ENCODE assay signal across 26 cellular contexts in genomic region chr15:23853291-23853690, GRCh38.
"Had no signal": no experiment of that assay in that cellular context is flagged by ENCODE, and none has a peak within 500 bp of the region (broad histone marks: within the 10 kb centered on the region; RNA-seq: fewer than 3 reads in every experiment).

No MANE protein-coding gene starts in this region.

- H3K27ac ChIP-seq: esophagus squamous epithelium, gastrocnemius medialis, hepatocyte, left lung, ovary, psoas muscle, skin epidermis, spleen, suprapubic skin, transverse colon, upper lobe of right lung, uterus had no signal

- H3K9me3 ChIP-seq: esophagus squamous epithelium, left lung, ovary, psoas muscle, suprapubic skin, transverse colon, upper lobe of right lung, uterus had no signal

- DNase-seq: cortex of kidney; effector memory CD8-positive, alpha-beta T cell; erythroblast; esophagus squamous epithelium; foreskin fibroblast; gastrocnemius medialis; head of caudate nucleus; left cardiac atrium; left lung; mammary epithelial cell; natural killer cell; occipital lobe; ovary; posterior cingulate gyrus; psoas muscle; right cardiac atrium; spleen; stimulated activated CD4-positive, alpha-beta T cell treated with anti-CD3 and anti-CD28 coated beads, Interleukin-2, amount 100 ng/mL, for 48 hours; stimulated activated naive CD4-positive, alpha-beta T cell; stimulated activated naive CD8-positive, alpha-beta T cell treated with anti-CD3 and anti-CD28 coated beads, Interleukin-15, amount 100 ng/mL, for 72 hours; transverse colon; upper lobe of right lung; uterus had no signal

- H3K4me1 ChIP-seq: esophagus squamous epithelium, gastrocnemius medialis, left lung, psoas muscle, spleen, suprapubic skin, transverse colon, upper lobe of right lung, uterus had no signal

- H3K4me3 ChIP-seq: esophagus squamous epithelium, gastrocnemius medialis, hepatocyte, left lung, ovary, psoas muscle, skin epidermis, spleen, suprapubic skin, transverse colon, upper lobe of right lung, uterus had no signal

- H3K4me2 ChIP-seq: hepatocyte had no signal

- H3K36me3 ChIP-seq: esophagus squamous epithelium, gastrocnemius medialis, left lung, ovary, spleen, suprapubic skin, transverse colon, upper lobe of right lung, uterus had no signal

- H3K27me3 ChIP-seq: esophagus squamous epithelium, gastrocnemius medialis, hepatocyte, left lung, ovary, suprapubic skin, upper lobe of right lung, uterus had no signal

- ATAC-seq: effector memory CD8-positive, alpha-beta T cell; gastrocnemius medialis; left cardiac atrium; left lung; natural killer cell; psoas muscle; right cardiac atrium; stimulated activated naive CD8-positive, alpha-beta T cell treated with anti-CD3 and anti-CD28 coated beads, Interleukin-15, amount 100 ng/mL, for 72 hours; upper lobe of right lung had no signal

- H2AFZ ChIP-seq: hepatocyte had no signal
